In genomic region chr10:35907548-35907947, GRCh38 we compare ENCODE assay signal across 20 cellular contexts.
"Had no signal": no experiment of that assay in that cellular context is flagged by ENCODE, and none has a peak within 500 bp of the region (broad histone marks: within the 10 kb centered on the region; RNA-seq: fewer than 3 reads in every experiment).

No MANE protein-coding gene starts in this region.

- FAIRE-seq: endometrium, kidney, urothelium cell line had no signal

- H3K4me3 Mint-ChIP-seq: neural crest cell; stimulated activated naive B cell treated with anti-CD40 and anti-IgM and Interleukin-4, amounts not matched to agents 10 μg/mL and 1 μg/mL and 100 μg/mL, for 72 hours had no signal

- DNase-seq: cortex of kidney; dorsolateral prefrontal cortex; effector CD8-positive, alpha-beta T cell; foreskin keratinocyte; kidney; left colon; left ventricle myocardium superior; mesenchymal stem cell; naive thymus-derived CD4-positive, alpha-beta T cell; posterior cingulate gyrus; sigmoid colon; stimulated activated CD4-positive, alpha-beta T cell treated with anti-CD3 and anti-CD28 coated beads, Interleukin-2, amount 100 ng/mL, for 24 hours; stimulated activated CD4-positive, alpha-beta T cell treated with anti-CD3 and anti-CD28 coated beads, Interleukin-4, amount 100 ng/mL, for 4 hours; stimulated activated naive B cell treated with anti-CD40 and anti-IgM and Interleukin-4, amounts not matched to agents 10 μg/mL and 1 μg/mL and 100 μg/mL, for 72 hours; stomach; substantia nigra; transverse colon had no signal

- H3K36me3 Mint-ChIP-seq: stimulated activated naive B cell treated with anti-CD40 and anti-IgM and Interleukin-4, amounts not matched to agents 10 μg/mL and 1 μg/mL and 100 μg/mL, for 72 hours had no signal

- H3K27ac Mint-ChIP-seq: naive thymus-derived CD4-positive, alpha-beta T cell; stimulated activated naive B cell treated with anti-CD40 and anti-IgM and Interleukin-4, amounts not matched to agents 10 μg/mL and 1 μg/mL and 100 μg/mL, for 72 hours had no signal

- H3K9me3 Mint-ChIP-seq: neural crest cell had no signal

- H3K4me1 Mint-ChIP-seq: naive thymus-derived CD4-positive, alpha-beta T cell; neural crest cell; stimulated activated naive B cell treated with anti-CD40 and anti-IgM and Interleukin-4, amounts not matched to agents 10 μg/mL and 1 μg/mL and 100 μg/mL, for 72 hours had no signal

- ATAC-seq: foreskin keratinocyte; left colon; left ventricle myocardium superior; naive thymus-derived CD4-positive, alpha-beta T cell; stimulated activated naive B cell treated with anti-CD40 and anti-IgM and Interleukin-4, amounts not matched to agents 10 μg/mL and 1 μg/mL and 100 μg/mL, for 72 hours had no signal
